In genomic region chr5:43309122-43309521, GRCh38 we compare ENCODE assay signal across 16 cellular contexts. TPM values are rescaled to one million over a fixed set of nuclear protein-coding genes. Genes with fewer than 3 reads are reported as not detected.
DNase-seq lines count a peak whose midpoint lies in the region; ATAC-seq and TF ChIP-seq lines count a peak whose summit lies in the region.
"Had no signal": no experiment of that assay in that cellular context is flagged by ENCODE, and none has a peak within 500 bp of the region (broad histone marks: within the 10 kb centered on the region; RNA-seq: fewer than 3 reads in every experiment).

No MANE protein-coding gene starts in this region.

- H3K36me3 ChIP-seq in RWPE2 (ENCODE audit: low read depth): peaks cover 90% of the 10 kb centered on the region
- H3K36me3 ChIP-seq: neutrophil had no signal

- peaks cover 4% of the 10 kb centered on the region for H3K9me3 Mint-ChIP-seq in endothelial cell (ENCODE audit: unreplicated experiment)
- no peaks in the 10 kb centered on the region for H3K9me3 Mint-ChIP-seq in osteocyte (ENCODE audit: unreplicated experiment)
- no peaks in the 10 kb centered on the region for H3K9me3 Mint-ChIP-seq in immature natural killer cell

- no peaks in the 10 kb centered on the region for H3K9me3 ChIP-seq in RWPE2 (ENCODE audit: severe bottlenecking)
- H3K9me3 ChIP-seq: neutrophil had no signal

- no peaks in the 10 kb centered on the region for H3K27me3 ChIP-seq in RWPE2 (ENCODE audit: insufficient read depth, poor library complexity, severe bottlenecking)
- H3K27me3 ChIP-seq: neutrophil had no signal

- H3K4me1 Mint-ChIP-seq in endothelial cell (ENCODE audit: unreplicated experiment) (peaks cover 55% of the 10 kb centered on the region), osteocyte (ENCODE audit: unreplicated experiment) (peaks cover 61% of the 10 kb centered on the region), immature natural killer cell (peaks cover 38 to 51% of the 10 kb centered on the region in 2 donors)

- H3K4me3 Mint-ChIP-seq in endothelial cell (ENCODE audit: unreplicated experiment) (peak overlapping the region; percentile 37), osteocyte (ENCODE audit: unreplicated experiment) (no peak overlapping the region), immature natural killer cell (no peak overlapping the region)

- H3K36me3 Mint-ChIP-seq in endothelial cell (ENCODE audit: low read depth, unreplicated experiment) (peaks cover 11% of the 10 kb centered on the region), osteocyte (ENCODE audit: unreplicated experiment) (no peaks in the 10 kb centered on the region), immature natural killer cell (no peaks in the 10 kb centered on the region)

- DNase-seq in HFF-Myc (ENCODE audit: extremely low read depth, low read depth): no peak
- no peak for DNase-seq in RWPE2 (ENCODE audit: low spot score)
- no peak for DNase-seq in endothelial cell (ENCODE audit: low spot score)
- no peak for DNase-seq in osteocyte (ENCODE audit: extremely low spot score, unreplicated experiment)
- no peak for DNase-seq in NCI-H2107 (lab: John Stamatoyannopoulos, UW)
- no peak for DNase-seq in immature natural killer cell
- DNase-seq: activated CD4-positive, alpha-beta T cell treated with anti-CD3 and anti-CD28 coated beads for 4 hours; aorta; DMS 273 treated with DMSO at 0.1 percent for 48 hours; NCI-H1092; NCI-H510A; Right ventricle myocardium superior had no signal

- H3K27ac ChIP-seq in RWPE2 (ENCODE audit: poor library complexity, severe bottlenecking): peak overlapping the region; percentile 98
- H3K27ac ChIP-seq: neutrophil had no signal

- H3K4me1 ChIP-seq in RWPE2 (ENCODE audit: insufficient read depth, poor library complexity, severe bottlenecking): peaks cover 63% of the 10 kb centered on the region

- H3K4me3 ChIP-seq in HFF-Myc (replicated peaks; ENCODE audit: low read depth, low read length) (0 out of 2 replicates have a peak overlapping the region, but pooled peaks have one; percentile 4), RWPE2 (ENCODE audit: severe bottlenecking) (peak overlapping the region; percentile 74)

- no peak for TF ChIP-seq CTCF in HFF-Myc (IDR thresholded peaks at IDR 0.05; ENCODE audit: low read depth, low read length, missing control alignments)
- TF ChIP-seq CTCF in RWPE2 (IDR thresholded peaks at IDR 0.05; ENCODE audit: poor library complexity, severe bottlenecking): no peak
- no peak for TF ChIP-seq CTCF in endothelial cell (IDR thresholded peaks at IDR 0.05; ENCODE audit: unreplicated experiment)
- no peak for TF ChIP-seq CTCF in osteocyte (IDR thresholded peaks at IDR 0.05)

- H3K27me3 Mint-ChIP-seq in endothelial cell (ENCODE audit: unreplicated experiment) (peaks cover 10% of the 10 kb centered on the region), osteocyte (ENCODE audit: unreplicated experiment) (no peaks in the 10 kb centered on the region), immature natural killer cell (ENCODE audit: low read depth in 3 of 3) (peaks cover 11 to 17% (median 13%) of the 10 kb centered on the region in 3 donors)
- H3K27me3 Mint-ChIP-seq: stimulated activated naive CD8-positive, alpha-beta T cell treated with anti-CD3 and anti-CD28 coated beads, Interleukin-15, Interleukin-2, amounts not matched to agents 100 ng/mL and 50 ng/mL, for 24 hours had no signal

- no peak for ATAC-seq in RWPE2 (ENCODE audit: low read depth)
- ATAC-seq in activated CD4-positive, CD25-positive, alpha-beta regulatory T cell treated with anti-CD3 and anti-CD28 coated beads, Interleukin-2, amount 50 U/mL, for 24 hours: no peak
- no peak for ATAC-seq in GM21381 (IDR thresholded peaks at IDR 0.05; ENCODE audit: unreplicated experiment)

- H3K27ac Mint-ChIP-seq in endothelial cell (ENCODE audit: unreplicated experiment) (peak overlapping the region; percentile 81), osteocyte (ENCODE audit: unreplicated experiment) (peak overlapping the region; percentile 75), immature natural killer cell (no peak overlapping the region)

RNA-seq across cellular contexts. Expression of gene HMGCS1, which starts 4.1 kb away (rescaled TPM):
- total RNA-seq in endothelial cell (ENCODE audit: unreplicated experiment): 192 TPM
- 47.7 and 49.1 TPM in 2 replicates for total RNA-seq in osteocyte
- polyA plus RNA-seq in immature natural killer cell: 10 to 100 TPM; 10.9 to 16.4 (median 11.9) TPM

Comparison
In these comparisons a context has a peak if more than half of its experiments do, and no peak if none do; other contexts are left out.
1. H3K27ac Mint-ChIP-seq: peak in endothelial cell (single experiment) and osteocyte (single experiment); none in immature natural killer cell (0 of 6).